1 cellular context compared by ENCODE assay signal in the genomic region with DNA sequence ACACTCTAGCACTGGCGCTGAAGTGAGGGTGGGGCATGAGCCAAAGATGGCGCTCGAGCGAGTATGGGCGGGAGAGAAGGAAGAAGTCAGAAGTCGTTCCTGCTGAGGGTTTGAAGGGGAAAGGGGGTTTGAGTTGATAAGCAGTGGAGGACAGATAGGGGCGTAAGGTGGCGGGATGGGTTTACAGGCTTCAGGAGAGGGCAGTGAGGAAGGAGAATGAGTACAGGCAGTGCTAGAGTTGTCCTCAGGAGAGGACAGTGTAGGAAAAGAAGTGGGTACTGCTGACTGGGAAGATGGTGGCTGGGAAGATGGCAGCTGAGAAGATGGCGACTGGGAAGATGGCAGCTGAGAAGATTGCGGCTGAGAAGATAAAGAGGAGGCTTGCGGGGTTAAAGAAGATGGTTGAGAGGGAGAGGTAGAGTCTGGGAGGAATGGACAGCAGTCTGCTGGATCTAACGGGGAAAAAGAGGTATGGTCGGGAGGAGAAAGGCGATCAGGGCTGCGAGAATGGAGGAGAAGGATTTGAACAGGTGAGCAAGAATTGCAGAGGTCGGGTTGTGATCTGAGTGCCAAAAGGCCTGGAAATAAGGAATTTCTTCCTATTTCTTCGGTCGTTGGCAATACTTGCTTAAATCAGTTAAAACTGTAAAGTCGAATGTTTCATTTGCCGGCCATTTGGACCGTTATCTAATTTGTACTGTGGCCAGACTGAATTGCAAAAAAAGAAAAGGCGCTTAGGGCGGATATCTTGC.
TF ChIP-seq lines count a peak whose summit lies in the region.

No MANE protein-coding gene starts in this region.

TF ChIP-seq in K562, 482 proteins besides CTCF, POLR2A, EP300 and RAD21:
- TF ChIP-seq BCL6 (CRISPR knock-in tag; IDR thresholded peaks at IDR 0.05) (no peak), OTX1 (CRISPR knock-in tag; IDR thresholded peaks at IDR 0.05) (peak; percentile 66; the same call in 1 of the 2 replicates), SMC3 (conservative IDR thresholded peaks at IDR 0.05; ENCODE audit: insufficient read depth, low read depth, low read length) (no peak), ZBTB11 (CRISPR knock-in tag; IDR thresholded peaks at IDR 0.05) (0 out of 6 replicates have a peak, but pooled peaks of 1 of the 3 experiments have one; percentile 15), TAF7 (tag; IDR thresholded peaks at IDR 0.05) (peak; percentile 56; the same call in 1 of the 2 replicates), MYBL2 (IDR thresholded peaks at IDR 0.05; ENCODE audit: low read depth) (no peak), MYBL2 (CRISPR knock-in tag; IDR thresholded peaks at IDR 0.05; ENCODE audit: borderline replicate concordance) (no peak), NFRKB (IDR thresholded peaks at IDR 0.05; ENCODE audit: low read depth) (peak; percentile 36; the same call in 1 of the 2 replicates), ZNF589 (CRISPR knock-in tag; IDR thresholded peaks at IDR 0.05; ENCODE audit: low read depth) (0 out of 2 replicates have a peak, but pooled peaks have one; percentile 62), ELF4 (CRISPR knock-in tag; IDR thresholded peaks at IDR 0.05) (0 out of 2 replicates have a peak, but pooled peaks have one; percentile 28), ZNF695 (CRISPR knock-in tag; IDR thresholded peaks at IDR 0.05) (no peak), PTTG1 (tag; IDR thresholded peaks at IDR 0.05; ENCODE audit: low read depth) (no peak), SIN3B (IDR thresholded peaks at IDR 0.05; ENCODE audit: low read depth) (no peak), TCF3 (CRISPR knock-in tag; IDR thresholded peaks at IDR 0.05) (no peak), POLR3A (IDR thresholded peaks at IDR 0.05; ENCODE audit: borderline replicate concordance, extremely low read depth, insufficient read depth, insufficient read length) (no peak), MEF2D (tag; conservative IDR thresholded peaks at IDR 0.05; ENCODE audit: low read depth) (peak; percentile 72), NR3C1 (CRISPR knock-in tag; IDR thresholded peaks at IDR 0.05) (no peak), ZNF407 (IDR thresholded peaks at IDR 0.05; ENCODE audit: low read depth) (no peak), ATF1 (CRISPR knock-in tag; IDR thresholded peaks at IDR 0.05) (no peak), ATF1 (tag; IDR thresholded peaks at IDR 0.05) (no peak), TRIM24 (IDR thresholded peaks at IDR 0.05) (no peak), YY1 (IDR thresholded peaks at IDR 0.05; ENCODE audit: borderline replicate concordance in 1 of 3, control insufficient read depth in 1 of 3, extremely low read depth in 1 of 3, insufficient read depth in 3 of 3, insufficient read length in 1 of 3, insufficient replicate concordance in 2 of 3, low read depth in 1 of 3, low read length in 2 of 3) (peak in 1 of 3 experiments; percentile 55), CTBP1 (IDR thresholded peaks at IDR 0.05; ENCODE audit: borderline replicate concordance) (no peak)
- TF ChIP-seq, protein P1, sequence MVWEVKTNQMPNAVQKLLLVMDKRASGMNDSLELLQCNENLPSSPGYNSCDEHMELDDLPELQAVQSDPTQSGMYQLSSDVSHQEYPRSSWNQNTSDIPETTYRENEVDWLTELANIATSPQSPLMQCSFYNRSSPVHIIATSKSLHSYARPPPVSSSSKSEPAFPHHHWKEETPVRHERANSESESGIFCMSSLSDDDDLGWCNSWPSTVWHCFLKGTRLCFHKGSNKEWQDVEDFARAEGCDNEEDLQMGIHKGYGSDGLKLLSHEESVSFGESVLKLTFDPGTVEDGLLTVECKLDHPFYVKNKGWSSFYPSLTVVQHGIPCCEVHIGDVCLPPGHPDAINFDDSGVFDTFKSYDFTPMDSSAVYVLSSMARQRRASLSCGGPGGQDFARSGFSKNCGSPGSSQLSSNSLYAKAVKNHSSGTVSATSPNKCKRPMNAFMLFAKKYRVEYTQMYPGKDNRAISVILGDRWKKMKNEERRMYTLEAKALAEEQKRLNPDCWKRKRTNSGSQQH (CRISPR knock-in tag; IDR thresholded peaks at IDR 0.05) = peak; percentile 59; the same call in 1 of the 2 replicates
- TF ChIP-seq, protein P2, sequence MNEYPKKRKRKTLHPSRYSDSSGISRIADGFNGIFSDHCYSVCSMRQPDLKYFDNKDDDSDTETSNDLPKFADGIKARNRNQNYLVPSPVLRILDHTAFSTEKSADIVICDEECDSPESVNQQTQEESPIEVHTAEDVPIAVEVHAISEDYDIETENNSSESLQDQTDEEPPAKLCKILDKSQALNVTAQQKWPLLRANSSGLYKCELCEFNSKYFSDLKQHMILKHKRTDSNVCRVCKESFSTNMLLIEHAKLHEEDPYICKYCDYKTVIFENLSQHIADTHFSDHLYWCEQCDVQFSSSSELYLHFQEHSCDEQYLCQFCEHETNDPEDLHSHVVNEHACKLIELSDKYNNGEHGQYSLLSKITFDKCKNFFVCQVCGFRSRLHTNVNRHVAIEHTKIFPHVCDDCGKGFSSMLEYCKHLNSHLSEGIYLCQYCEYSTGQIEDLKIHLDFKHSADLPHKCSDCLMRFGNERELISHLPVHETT (CRISPR knock-in tag; conservative IDR thresholded peaks at IDR 0.05 in 1 of 2, IDR thresholded peaks at IDR 0.05 in 1 of 2) = peak in 1 of 2 experiments; percentile 60; a peak in 1 of 4 replicates
- TF ChIP-seq, protein P3, sequence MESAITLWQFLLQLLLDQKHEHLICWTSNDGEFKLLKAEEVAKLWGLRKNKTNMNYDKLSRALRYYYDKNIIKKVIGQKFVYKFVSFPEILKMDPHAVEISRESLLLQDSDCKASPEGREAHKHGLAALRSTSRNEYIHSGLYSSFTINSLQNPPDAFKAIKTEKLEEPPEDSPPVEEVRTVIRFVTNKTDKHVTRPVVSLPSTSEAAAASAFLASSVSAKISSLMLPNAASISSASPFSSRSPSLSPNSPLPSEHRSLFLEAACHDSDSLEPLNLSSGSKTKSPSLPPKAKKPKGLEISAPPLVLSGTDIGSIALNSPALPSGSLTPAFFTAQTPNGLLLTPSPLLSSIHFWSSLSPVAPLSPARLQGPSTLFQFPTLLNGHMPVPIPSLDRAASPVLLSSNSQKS (CRISPR knock-in tag; IDR thresholded peaks at IDR 0.05) = no peak
